ENCODE assay signal across 26 cellular contexts in the genomic region with DNA sequence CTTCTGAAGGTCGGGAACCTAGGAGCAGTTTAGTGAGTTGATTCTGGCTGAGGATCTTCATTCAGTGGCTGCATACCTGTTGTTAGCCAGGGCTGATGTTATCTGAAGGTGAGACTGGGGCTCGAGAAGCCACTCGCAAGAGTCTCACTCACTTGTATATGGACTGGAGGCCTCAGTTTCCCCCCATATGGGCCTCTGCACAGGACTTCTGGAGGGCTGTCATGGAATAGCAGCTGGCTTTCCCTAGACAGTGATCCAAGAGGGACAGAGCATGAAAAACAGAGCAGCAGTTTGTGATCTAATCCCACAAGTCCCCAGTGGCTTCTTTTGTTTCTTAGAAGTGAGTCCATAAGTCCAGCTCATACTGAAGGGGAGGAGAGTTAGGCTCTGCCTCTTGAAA.
"Had no signal": no experiment of that assay in that cellular context is flagged by ENCODE, and none has a peak within 500 bp of the region (broad histone marks: within the 10 kb centered on the region; RNA-seq: fewer than 3 reads in every experiment).

No MANE protein-coding gene starts in this region.

- H3K36me3 ChIP-seq: lower lobe of right lung, pancreas, prostate gland, sigmoid colon, spleen, transverse colon, upper lobe of left lung, vagina had no signal

- H3K36me3 Mint-ChIP-seq: naive thymus-derived CD8-positive, alpha-beta T cell; stimulated activated effector memory CD8-positive, alpha-beta T cell treated with anti-CD3 and anti-CD28 coated beads, Interleukin-12 subunit alpha, Interleukin-12 subunit beta, amount 100 ng/mL, for 72 hours had no signal

- H3K27me3 ChIP-seq: hepatocyte, sigmoid colon, spleen, transverse colon, upper lobe of left lung, vagina had no signal

- H3K9me3 Mint-ChIP-seq: naive thymus-derived CD8-positive, alpha-beta T cell; nephron; stimulated activated effector memory CD8-positive, alpha-beta T cell treated with anti-CD3 and anti-CD28 coated beads, Interleukin-12 subunit alpha, Interleukin-12 subunit beta, amount 100 ng/mL, for 72 hours; stimulated activated naive CD8-positive, alpha-beta T cell treated with anti-CD3 and anti-CD28 coated beads, Interleukin-15, Interleukin-2, amounts not matched to agents 100 ng/mL and 50 ng/mL, for 24 hours had no signal

- H3K4me3 Mint-ChIP-seq: naive thymus-derived CD8-positive, alpha-beta T cell; nephron; neural crest cell; stimulated activated effector memory CD8-positive, alpha-beta T cell treated with anti-CD3 and anti-CD28 coated beads, Interleukin-12 subunit alpha, Interleukin-12 subunit beta, amount 100 ng/mL, for 72 hours; stimulated activated naive CD8-positive, alpha-beta T cell treated with anti-CD3 and anti-CD28 coated beads, Interleukin-15, Interleukin-2, amounts not matched to agents 100 ng/mL and 50 ng/mL, for 24 hours had no signal

- H3K4me1 ChIP-seq: lower lobe of right lung, pancreas, prostate gland, sigmoid colon, spleen, transverse colon, upper lobe of left lung had no signal

- H3K4me3 ChIP-seq: hepatocyte, lower lobe of right lung, pancreas, prostate gland, sigmoid colon, spleen, transverse colon, upper lobe of left lung, vagina had no signal

- ATAC-seq: left cardiac atrium; left lobe of liver; lower lobe of right lung; naive thymus-derived CD8-positive, alpha-beta T cell; pancreas; right cardiac atrium; stimulated activated effector memory CD8-positive, alpha-beta T cell treated with anti-CD3 and anti-CD28 coated beads, Interleukin-12 subunit alpha, Interleukin-12 subunit beta, amount 100 ng/mL, for 72 hours had no signal

- H3K27ac Mint-ChIP-seq: naive thymus-derived CD8-positive, alpha-beta T cell; nephron; stimulated activated effector memory CD8-positive, alpha-beta T cell treated with anti-CD3 and anti-CD28 coated beads, Interleukin-12 subunit alpha, Interleukin-12 subunit beta, amount 100 ng/mL, for 72 hours; stimulated activated naive CD8-positive, alpha-beta T cell treated with anti-CD3 and anti-CD28 coated beads, Interleukin-15, Interleukin-2, amounts not matched to agents 100 ng/mL and 50 ng/mL, for 24 hours had no signal

- DNase-seq: kidney glomerular epithelial cell; left cardiac atrium; lower lobe of right lung; mammary epithelial cell; mesenchymal stem cell; naive thymus-derived CD8-positive, alpha-beta T cell; nucleus accumbens; pancreas; posterior cingulate gyrus; right cardiac atrium; sigmoid colon; small intestine; spleen; stimulated activated CD4-positive, alpha-beta T cell treated with anti-CD3 and anti-CD28 coated beads, Interleukin-4, amount 100 ng/mL, for 24 hours; stimulated activated naive CD4-positive, alpha-beta T cell; substantia nigra; transverse colon; upper lobe of left lung had no signal

- H3K9me3 ChIP-seq: lower lobe of right lung, pancreas, prostate gland, sigmoid colon, spleen, transverse colon, upper lobe of left lung, vagina had no signal

- H3K4me1 Mint-ChIP-seq: naive thymus-derived CD8-positive, alpha-beta T cell; stimulated activated effector memory CD8-positive, alpha-beta T cell treated with anti-CD3 and anti-CD28 coated beads, Interleukin-12 subunit alpha, Interleukin-12 subunit beta, amount 100 ng/mL, for 72 hours had no signal
